ENCODE assay signal across 3 cellular contexts in the genomic region with DNA sequence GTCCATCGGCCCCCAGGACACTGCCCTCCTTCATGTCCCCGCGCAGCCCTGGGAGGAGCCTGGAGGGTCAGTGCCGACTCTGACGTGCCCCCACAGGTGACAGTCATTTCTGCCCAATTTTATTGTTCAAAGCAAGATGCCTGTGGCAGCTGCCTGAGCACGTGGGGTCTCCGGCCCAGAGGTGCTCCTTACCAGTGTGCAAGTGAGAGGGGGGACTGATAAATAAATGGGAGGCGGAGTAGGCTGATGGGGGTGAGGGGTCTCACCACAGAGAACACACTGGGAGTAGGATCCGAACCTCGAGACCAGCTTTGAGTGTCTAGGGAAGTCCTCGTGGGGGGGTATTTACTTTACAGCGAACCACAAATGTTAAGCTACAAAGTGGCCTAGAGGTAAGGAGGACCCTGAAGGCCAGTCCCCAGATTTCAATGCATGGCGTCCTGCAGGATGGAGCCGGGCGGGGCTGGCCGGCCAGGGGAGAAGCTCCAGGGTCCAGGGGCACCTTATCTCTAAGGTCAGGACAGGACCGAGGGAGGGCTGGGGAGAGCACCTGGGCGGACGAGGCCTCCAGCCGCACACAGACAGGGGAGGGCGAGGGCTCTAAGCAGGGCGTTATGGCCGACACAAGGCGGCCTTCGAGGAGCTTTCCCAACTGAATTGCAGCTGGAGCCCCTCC.
TF ChIP-seq lines count a peak whose summit lies in the region.

No MANE protein-coding gene starts in this region.

TF ChIP-seq in SK-N-SH, 30 proteins besides CTCF, POLR2A, EP300 and RAD21:
- TF ChIP-seq NRF1 (IDR thresholded peaks at IDR 0.05; ENCODE audit: low read depth, low read length) (no peak), GABPA (IDR thresholded peaks at IDR 0.05; ENCODE audit: low read depth) (no peak), MEF2A (IDR thresholded peaks at IDR 0.05; ENCODE audit: borderline replicate concordance, low read depth) (no peak), TAF1 (IDR thresholded peaks at IDR 0.05; ENCODE audit: borderline replicate concordance, low read depth, low read length) (no peak)

TF ChIP-seq in SK-N-SH treated with all-trans-retinoic acid at 6 μM for 48 hours, 23 proteins besides CTCF, POLR2A, EP300 and RAD21:
- no peak for TF ChIP-seq SNAI2 (CRISPR knock-in tag; IDR thresholded peaks at IDR 0.05)
- no peak for TF ChIP-seq BACH2 (CRISPR knock-in tag; IDR thresholded peaks at IDR 0.05; ENCODE audit: borderline replicate concordance)
- no peak for TF ChIP-seq ZNF565 (CRISPR knock-in tag; conservative IDR thresholded peaks at IDR 0.05; ENCODE audit: low read depth)
- TF ChIP-seq CSDC2 (CRISPR knock-in tag; IDR thresholded peaks at IDR 0.05), result no peak
- TF ChIP-seq ISL1 (CRISPR knock-in tag; IDR thresholded peaks at IDR 0.05), result no peak
- TF ChIP-seq ARNTL (CRISPR knock-in tag; IDR thresholded peaks at IDR 0.05; ENCODE audit: borderline replicate concordance, low read depth), result no peak
- TF ChIP-seq GLIS3 (CRISPR knock-in tag; IDR thresholded peaks at IDR 0.05), result no peak
- TF ChIP-seq ZC3H10 (CRISPR knock-in tag; IDR thresholded peaks at IDR 0.05), result no peak
- no peak for TF ChIP-seq PPARA (CRISPR knock-in tag; IDR thresholded peaks at IDR 0.05; ENCODE audit: borderline replicate concordance)
- TF ChIP-seq, protein P1, sequence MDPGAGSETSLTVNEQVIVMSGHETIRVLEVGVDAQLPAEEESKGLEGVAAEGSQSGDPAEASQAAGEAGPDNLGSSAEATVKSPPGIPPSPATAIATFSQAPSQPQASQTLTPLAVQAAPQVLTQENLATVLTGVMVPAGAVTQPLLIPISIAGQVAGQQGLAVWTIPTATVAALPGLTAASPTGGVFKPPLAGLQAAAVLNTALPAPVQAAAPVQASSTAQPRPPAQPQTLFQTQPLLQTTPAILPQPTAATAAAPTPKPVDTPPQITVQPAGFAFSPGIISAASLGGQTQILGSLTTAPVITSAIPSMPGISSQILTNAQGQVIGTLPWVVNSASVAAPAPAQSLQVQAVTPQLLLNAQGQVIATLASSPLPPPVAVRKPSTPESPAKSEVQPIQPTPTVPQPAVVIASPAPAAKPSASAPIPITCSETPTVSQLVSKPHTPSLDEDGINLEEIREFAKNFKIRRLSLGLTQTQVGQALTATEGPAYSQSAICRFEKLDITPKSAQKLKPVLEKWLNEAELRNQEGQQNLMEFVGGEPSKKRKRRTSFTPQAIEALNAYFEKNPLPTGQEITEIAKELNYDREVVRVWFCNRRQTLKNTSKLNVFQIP (CRISPR knock-in tag; IDR thresholded peaks at IDR 0.05; ENCODE audit: borderline replicate concordance, low read depth), result no peak
- no peak for TF ChIP-seq TOX (CRISPR knock-in tag; IDR thresholded peaks at IDR 0.05; ENCODE audit: borderline replicate concordance)
- TF ChIP-seq ZFP30 (CRISPR knock-in tag; IDR thresholded peaks at IDR 0.05), result no peak
- TF ChIP-seq, protein P2, sequence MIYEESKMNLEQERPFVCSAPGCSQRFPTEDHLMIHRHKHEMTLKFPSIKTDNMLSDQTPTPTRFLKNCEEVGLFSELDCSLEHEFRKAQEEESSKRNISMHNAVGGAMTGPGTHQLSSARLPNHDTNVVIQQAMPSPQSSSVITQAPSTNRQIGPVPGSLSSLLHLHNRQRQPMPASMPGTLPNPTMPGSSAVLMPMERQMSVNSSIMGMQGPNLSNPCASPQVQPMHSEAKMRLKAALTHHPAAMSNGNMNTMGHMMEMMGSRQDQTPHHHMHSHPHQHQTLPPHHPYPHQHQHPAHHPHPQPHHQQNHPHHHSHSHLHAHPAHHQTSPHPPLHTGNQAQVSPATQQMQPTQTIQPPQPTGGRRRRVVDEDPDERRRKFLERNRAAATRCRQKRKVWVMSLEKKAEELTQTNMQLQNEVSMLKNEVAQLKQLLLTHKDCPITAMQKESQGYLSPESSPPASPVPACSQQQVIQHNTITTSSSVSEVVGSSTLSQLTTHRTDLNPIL (CRISPR knock-in tag; IDR thresholded peaks at IDR 0.05; ENCODE audit: low read depth), result no peak
- TF ChIP-seq RARB (CRISPR knock-in tag; IDR thresholded peaks at IDR 0.05), result no peak
- no peak for TF ChIP-seq ESRRG (CRISPR knock-in tag; IDR thresholded peaks at IDR 0.05)
TF ChIP-seq in SK-N-SH treated with all-trans-retinoic acid at 6 μM for 48 hours: peak in this region for 0.

TF ChIP-seq in H1, 55 proteins besides CTCF, POLR2A, EP300 and RAD21:
- TF ChIP-seq PHF8 (conservative IDR thresholded peaks at IDR 0.05; ENCODE audit: low read depth, low read length) (no peak), SRF (IDR thresholded peaks at IDR 0.05; ENCODE audit: low read depth, low read length) (no peak), CHD2 (IDR thresholded peaks at IDR 0.05; ENCODE audit: low read length) (no peak), SP1 (IDR thresholded peaks at IDR 0.05; ENCODE audit: low read depth, low read length) (no peak), ASH2L (IDR thresholded peaks at IDR 0.05; ENCODE audit: low read length) (no peak), BCL11A (IDR thresholded peaks at IDR 0.05; ENCODE audit: low read depth in 2 of 2, low read length in 2 of 2) (no peak), GTF2F1 (IDR thresholded peaks at IDR 0.05; ENCODE audit: borderline replicate concordance, low read depth, low read length) (no peak), CBX8 (IDR thresholded peaks at IDR 0.05; ENCODE audit: borderline replicate concordance, low read depth, low read length) (no peak), FOSL1 (IDR thresholded peaks at IDR 0.05; ENCODE audit: insufficient read depth, low read depth, low read length) (no peak), POLR2AphosphoS5 (IDR thresholded peaks at IDR 0.05; ENCODE audit: low read depth, low read length) (no peak), TAF1 (IDR thresholded peaks at IDR 0.05; ENCODE audit: low read depth, low read length) (no peak), RFX5 (IDR thresholded peaks at IDR 0.05; ENCODE audit: borderline replicate concordance, low read depth, low read length) (no peak), SAP30 (IDR thresholded peaks at IDR 0.05; ENCODE audit: insufficient read depth, insufficient replicate concordance, low read length) (no peak), ZNF274 (IDR thresholded peaks at IDR 0.05; ENCODE audit: borderline replicate concordance, extremely low read depth, low read length) (no peak)
